23 cellular contexts compared by ENCODE assay signal in the genomic region with DNA sequence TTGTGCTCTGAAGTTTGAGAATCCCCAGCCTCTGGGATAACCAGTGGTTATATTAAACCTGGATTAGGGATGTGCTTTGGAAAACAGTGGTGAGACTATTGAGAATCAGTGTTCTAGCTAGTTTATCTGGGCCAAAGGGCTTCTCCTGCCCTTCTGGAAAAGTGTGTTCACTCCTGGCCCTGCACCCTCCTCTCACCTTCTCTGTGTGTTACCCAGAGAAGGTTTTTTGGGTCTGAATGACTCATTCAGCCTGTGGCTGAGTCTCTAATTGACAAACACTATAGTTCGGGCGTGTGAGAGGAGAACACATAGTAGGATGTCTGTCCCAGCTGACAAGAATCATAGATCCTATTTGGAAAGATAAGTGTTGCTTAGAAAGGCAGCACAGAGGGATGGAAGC.
DNase-seq lines count a peak whose midpoint lies in the region; ATAC-seq and TF ChIP-seq lines count a peak whose summit lies in the region.
"Had no signal": no experiment of that assay in that cellular context is flagged by ENCODE, and none has a peak within 500 bp of the region (broad histone marks: within the 10 kb centered on the region; RNA-seq: fewer than 3 reads in every experiment).

No MANE protein-coding gene starts in this region.

- H3K36me3 ChIP-seq in parathyroid adenoma (ENCODE audit: control insufficient read depth, insufficient read depth, low read length), result no peaks in the 10 kb centered on the region
- H3K36me3 ChIP-seq: ascending aorta, esophagus squamous epithelium, gastroesophageal sphincter had no signal

- DNase-seq in M059J (ENCODE audit: low read depth), result peak; percentile 51
- no peak for DNase-seq in dorsolateral prefrontal cortex
- DNase-seq in NAMALWA (ENCODE audit: low spot score), result no peak
- DNase-seq in NCI-H1092 treated with DMSO at 0.1 percent for 48 hours (lab: John Stamatoyannopoulos, UW), result no peak
- DNase-seq in SKM-1 treated with dmso at 0.1 percent for 144 hours (lab: John Stamatoyannopoulos, UW; ENCODE audit: unreplicated experiment), result no peak
- DNase-seq in activated CD8-positive, alpha-beta memory T cell treated with anti-CD3 and anti-CD28 coated beads for 24 hours, result no peak
- DNase-seq: activated CD4-positive, CD25-positive, alpha-beta regulatory T cell treated with anti-CD3 and anti-CD28 coated beads, Interleukin-2, amount 50 U/mL, for 72 hours; activated naive CD4-positive, alpha-beta T cell treated with anti-CD3 and anti-CD28 coated beads, Interleukin-2, amount 10 ng/mL, durations not matched to agents 7 days and 5 days; activated T-cell treated with anti-CD3 and anti-CD28 coated beads, Interleukin-2, amount 50 U/mL, for 72 hours; C1 segment of cervical spinal cord; effector CD8-positive, alpha-beta T cell; esophagus squamous epithelium; H9; KBM-7; NCI-H187; NCI-H774; retina; SIG-M5; stimulated activated CD4-positive, alpha-beta T cell treated with anti-CD3 and anti-CD28 coated beads, Interleukin-12 subunit alpha, Interleukin-12 subunit beta, amount 100 ng/mL, for 4 hours had no signal

- H3K27me3 ChIP-seq in dorsolateral prefrontal cortex (no peaks in the 10 kb centered on the region), parathyroid adenoma (ENCODE audit: control insufficient read depth, insufficient read depth, low read length) (no peaks in the 10 kb centered on the region)
- H3K27me3 ChIP-seq: ascending aorta, esophagus squamous epithelium, gastroesophageal sphincter had no signal

- H3K4me2 ChIP-seq in parathyroid adenoma (ENCODE audit: low read length), result no peak overlapping the region

- no peaks in the 10 kb centered on the region for H3K9me3 ChIP-seq in parathyroid adenoma (ENCODE audit: control insufficient read depth, low read length)
- H3K9me3 ChIP-seq: ascending aorta, esophagus squamous epithelium, gastroesophageal sphincter had no signal

- H3K9ac ChIP-seq in parathyroid adenoma, result no peak overlapping the region

- TF ChIP-seq CTCF in dorsolateral prefrontal cortex (IDR thresholded peaks at IDR 0.05 in 54 of 56, conservative IDR thresholded peaks at IDR 0.05 in 2 of 56; ENCODE audit: low read depth in 1 of 56, partially characterized antibody in 56 of 56) (no peak), parathyroid adenoma (IDR thresholded peaks at IDR 0.05) (no peak)

- peaks cover 26% of the 10 kb centered on the region for H3K4me1 ChIP-seq in parathyroid adenoma

- peak overlapping the region in 36 of 59 donors; percentile 0 to 92 (median 58) for H3K27ac ChIP-seq in dorsolateral prefrontal cortex
- H3K27ac ChIP-seq in parathyroid adenoma, result peak overlapping the region; percentile 8

- intact Hi-C loops in dorsolateral prefrontal cortex (cut with DNase I), result loop anchor here (5.0 to 10.0 kb wide), 3 partner anchors 46 to 96 kb away; no protein-coding TSS in a partner anchor

- H2AFZ ChIP-seq in parathyroid adenoma, result peak overlapping the region; percentile 12

- peak; percentile 59 for ATAC-seq in GM18861 (IDR thresholded peaks at IDR 0.05; ENCODE audit: unreplicated experiment)
- ATAC-seq: gastroesophageal sphincter had no signal

- peaks cover 20% of the 10 kb centered on the region for H3K79me2 ChIP-seq in parathyroid adenoma

- H3K4me3 ChIP-seq in dorsolateral prefrontal cortex, result no peak overlapping the region
- no peak overlapping the region for H3K4me3 ChIP-seq in parathyroid adenoma (ENCODE audit: low read depth, low read length)
- H3K4me3 ChIP-seq: ascending aorta, esophagus squamous epithelium, gastroesophageal sphincter had no signal
